In genomic region chr15:29420188-29420587, GRCh38 we compare ENCODE assay signal across 1 cellular context.
TF ChIP-seq lines count a peak whose summit lies in the region.

No MANE protein-coding gene starts in this region.

TF ChIP-seq in H1, 55 proteins besides CTCF, POLR2A, EP300 and RAD21 (continued from another document):
- no peak for TF ChIP-seq CHD7 (IDR thresholded peaks at IDR 0.05; ENCODE audit: insufficient replicate concordance, low read length)
- TF ChIP-seq SIX5 (IDR thresholded peaks at IDR 0.05; ENCODE audit: low read depth, low read length): no peak
- no peak for TF ChIP-seq JUND (IDR thresholded peaks at IDR 0.05; ENCODE audit: low read length)
- no peak for TF ChIP-seq HDAC6 (IDR thresholded peaks at IDR 0.05; ENCODE audit: low read depth, low read length)
- TF ChIP-seq E2F6 (IDR thresholded peaks at IDR 0.05): no peak
- no peak for TF ChIP-seq ASH2L (IDR thresholded peaks at IDR 0.05; ENCODE audit: low read length)
- no peak for TF ChIP-seq NANOG (IDR thresholded peaks at IDR 0.05; ENCODE audit: insufficient read depth, low read depth, low read length, poor library complexity, severe bottlenecking)
- TF ChIP-seq MAFK (IDR thresholded peaks at IDR 0.05; ENCODE audit: low read depth, low read length): no peak
- no peak for TF ChIP-seq SAP30 (IDR thresholded peaks at IDR 0.05; ENCODE audit: insufficient read depth, insufficient replicate concordance, low read length)
- no peak for TF ChIP-seq HDAC2 (IDR thresholded peaks at IDR 0.05; ENCODE audit: borderline replicate concordance in 1 of 2, low read depth in 2 of 2, low read length in 2 of 2)
